In the genomic region with DNA sequence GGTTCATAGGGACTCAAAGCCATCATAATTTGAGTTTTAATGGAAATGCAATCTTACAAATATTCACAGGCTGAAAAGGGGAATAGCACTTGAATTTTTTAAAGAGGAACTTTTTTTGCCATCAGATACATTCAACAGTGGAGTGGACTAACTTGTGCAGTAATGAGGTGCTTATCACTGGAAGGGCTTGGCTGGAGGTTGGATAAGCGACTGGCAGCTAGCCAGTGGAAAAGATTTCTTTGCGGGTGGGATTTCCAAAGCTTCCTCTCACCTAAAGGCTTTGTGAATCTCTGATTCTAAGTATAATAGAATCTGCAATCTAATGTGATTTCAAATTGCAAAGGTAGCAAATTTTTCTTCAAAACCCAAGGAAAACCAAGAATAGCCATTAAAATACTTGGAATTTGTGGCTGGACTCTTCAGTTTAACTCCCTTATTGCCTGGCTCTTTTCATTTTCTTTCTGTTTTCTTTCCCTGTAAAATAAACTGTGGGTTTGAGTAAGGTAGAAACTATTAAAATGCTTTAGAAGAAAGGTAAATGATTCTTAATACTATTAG, we compare ENCODE assay signal across 16 cellular contexts.
"Had no signal": no experiment of that assay in that cellular context is flagged by ENCODE, and none has a peak within 500 bp of the region (broad histone marks: within the 10 kb centered on the region; RNA-seq: fewer than 3 reads in every experiment).

No MANE protein-coding gene starts in this region.

- H3K9me3 ChIP-seq: gastrocnemius medialis, left lung had no signal

- DNase-seq: activated CD4-positive, CD25-positive, alpha-beta regulatory T cell; activated effector memory CD4-positive, alpha-beta T cell treated with Interleukin-2 at 50 U/mL for 16 hours; activated T-cell treated with anti-CD3 and anti-CD28 coated beads, Interleukin-2, amount 50 U/mL, for 24 hours; effector CD8-positive, alpha-beta T cell; gastrocnemius medialis; left lung; occipital lobe; stimulated activated CD4-positive, alpha-beta T cell treated with anti-CD3 and anti-CD28 coated beads, Interleukin-4, amount 100 ng/mL, for 1 hour; stimulated activated CD8-positive, alpha-beta memory T cell treated with anti-CD3 and anti-CD28 coated beads, Interleukin-4, amount 100 ng/mL, for 48 hours; stimulated activated naive CD8-positive, alpha-beta T cell treated with anti-CD3 and anti-CD28 coated beads, Interleukin-15, Interleukin-2, amounts not matched to agents 100 U/mL and 50 U/mL, for 24 hours; T-cell; T1000 had no signal

- H3K36me3 ChIP-seq: gastrocnemius medialis, left lung had no signal

- H3K27me3 ChIP-seq: gastrocnemius medialis, left lung had no signal

- H3K27ac Mint-ChIP-seq: activated naive CD4-positive, alpha-beta T cell treated with anti-CD3 and anti-CD28 coated beads, Interleukin-2, amount 50 U/mL, for 24 hours; activated T-cell treated with anti-CD3 and anti-CD28 coated beads, Interleukin-2, amount 50 U/mL, for 24 hours; memory B cell; natural killer cell treated with Interleukin-12 subunit alpha and Interleukin-12 subunit beta and Interleukin-15 and Interleukin-18, amount 100 ng/mL, for 72 hours; T-cell had no signal

- H3K4me3 ChIP-seq: coronary artery, gastrocnemius medialis, left lung had no signal

- H3K4me1 ChIP-seq: gastrocnemius medialis, left lung had no signal

- ATAC-seq: gastrocnemius medialis; left lung; natural killer cell treated with Interleukin-12 subunit alpha and Interleukin-12 subunit beta and Interleukin-15 and Interleukin-18, amount 100 ng/mL, for 72 hours; stimulated activated naive CD8-positive, alpha-beta T cell treated with anti-CD3 and anti-CD28 coated beads, Interleukin-15, Interleukin-2, amounts not matched to agents 100 U/mL and 50 U/mL, for 24 hours; T-cell had no signal

- H3K27ac ChIP-seq: coronary artery, gastrocnemius medialis had no signal

- H3K36me3 Mint-ChIP-seq: activated naive CD4-positive, alpha-beta T cell treated with anti-CD3 and anti-CD28 coated beads, Interleukin-2, amount 50 U/mL, for 24 hours; memory B cell; natural killer cell treated with Interleukin-12 subunit alpha and Interleukin-12 subunit beta and Interleukin-15 and Interleukin-18, amount 100 ng/mL, for 72 hours; T-cell had no signal

- H3K9me3 Mint-ChIP-seq: activated naive CD4-positive, alpha-beta T cell treated with anti-CD3 and anti-CD28 coated beads, Interleukin-2, amount 50 U/mL, for 24 hours; memory B cell; natural killer cell treated with Interleukin-12 subunit alpha and Interleukin-12 subunit beta and Interleukin-15 and Interleukin-18, amount 100 ng/mL, for 72 hours had no signal

- H3K27me3 Mint-ChIP-seq: activated naive CD4-positive, alpha-beta T cell treated with anti-CD3 and anti-CD28 coated beads, Interleukin-2, amount 50 U/mL, for 24 hours; activated T-cell treated with anti-CD3 and anti-CD28 coated beads, Interleukin-2, amount 50 U/mL, for 24 hours; memory B cell; natural killer cell treated with Interleukin-12 subunit alpha and Interleukin-12 subunit beta and Interleukin-15 and Interleukin-18, amount 100 ng/mL, for 72 hours; T-cell had no signal

- H3K4me1 Mint-ChIP-seq: activated naive CD4-positive, alpha-beta T cell treated with anti-CD3 and anti-CD28 coated beads, Interleukin-2, amount 50 U/mL, for 24 hours; T-cell had no signal

- H3K4me3 Mint-ChIP-seq: activated naive CD4-positive, alpha-beta T cell treated with anti-CD3 and anti-CD28 coated beads, Interleukin-2, amount 50 U/mL, for 24 hours; activated T-cell treated with anti-CD3 and anti-CD28 coated beads, Interleukin-2, amount 50 U/mL, for 24 hours; memory B cell; natural killer cell treated with Interleukin-12 subunit alpha and Interleukin-12 subunit beta and Interleukin-15 and Interleukin-18, amount 100 ng/mL, for 72 hours; T-cell had no signal
